1 cellular context compared by ENCODE assay signal in genomic region chr11:111476366-111476765, GRCh38.
TF ChIP-seq lines count a peak whose summit lies in the region.

No MANE protein-coding gene starts in this region.

TF ChIP-seq in IMR-90, 13 proteins besides CTCF, POLR2A, EP300 and RAD21 (continued from another document):
- no peak for TF ChIP-seq ELK1 (IDR thresholded peaks at IDR 0.05; ENCODE audit: borderline replicate concordance, low read depth, low read length)
- no peak for TF ChIP-seq MAFK (IDR thresholded peaks at IDR 0.05; ENCODE audit: low read depth, low read length)
- no peak for TF ChIP-seq MXI1 (IDR thresholded peaks at IDR 0.05; ENCODE audit: borderline replicate concordance, low read depth, low read length)
- TF ChIP-seq RFX5 (IDR thresholded peaks at IDR 0.05; ENCODE audit: low read depth, low read length) = no peak
TF ChIP-seq in IMR-90: peak in this region for 0.
